17 cellular contexts compared by ENCODE assay signal in the genomic region with DNA sequence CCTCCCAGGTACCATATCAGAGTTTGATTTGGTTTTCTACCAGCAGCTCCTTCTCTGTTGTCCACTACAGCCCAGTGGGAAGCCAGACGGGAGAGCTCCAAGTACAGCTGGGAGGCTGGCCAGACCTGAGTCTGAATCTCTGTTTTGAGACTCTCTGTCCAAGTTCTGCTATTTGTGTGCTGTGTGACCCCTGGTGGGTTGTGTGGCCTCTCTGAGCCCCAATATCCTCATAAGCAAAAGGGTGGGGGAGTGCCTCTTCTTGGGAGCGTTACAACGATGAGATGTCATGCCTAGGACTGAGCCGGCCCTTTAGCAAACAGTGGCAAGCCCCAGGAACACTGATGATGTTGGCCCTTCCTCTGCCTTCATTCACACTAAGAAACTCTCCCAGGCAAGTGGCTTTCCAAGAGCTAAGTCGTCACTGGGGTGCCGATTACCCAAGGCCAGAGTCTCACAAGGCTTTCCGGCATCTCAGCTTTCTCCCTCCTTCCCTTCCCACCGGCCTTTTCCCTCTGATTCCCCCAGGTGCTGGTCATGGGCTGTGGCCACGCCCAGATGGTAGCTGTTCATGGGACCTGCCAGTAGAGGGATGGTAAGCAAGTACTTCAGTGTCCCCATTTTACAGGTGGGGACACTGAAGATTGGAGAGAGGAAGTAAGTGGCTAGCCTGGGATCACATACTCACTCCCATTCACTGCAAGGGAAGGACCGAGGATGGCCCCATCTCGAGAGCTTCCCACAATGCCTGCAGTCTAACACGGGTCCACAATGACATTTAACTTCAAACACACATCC. TPM values are rescaled to one million over a fixed set of nuclear protein-coding genes. Genes with fewer than 3 reads are reported as not detected.
DNase-seq lines count a peak whose midpoint lies in the region; ATAC-seq and TF ChIP-seq lines count a peak whose summit lies in the region.
"Had no signal": no experiment of that assay in that cellular context is flagged by ENCODE, and none has a peak within 500 bp of the region (broad histone marks: within the 10 kb centered on the region; RNA-seq: fewer than 3 reads in every experiment).

No MANE protein-coding gene starts in this region.

- H3K36me3 Mint-ChIP-seq in T-helper 1 cell treated with Interleukin-12 subunit alpha and Interleukin-12 subunit beta and Interleukin-4 antibody, amounts not matched to agents 30 μg/mL and 1 μg/mL, for 36 hours (ENCODE audit: low read depth) = peaks cover 70% of the 10 kb centered on the region
- peaks cover 54% of the 10 kb centered on the region for H3K36me3 Mint-ChIP-seq in activated naive CD8-positive, alpha-beta T cell treated with anti-CD3 and anti-CD28 coated beads, Interleukin-2, amount 10 ng/mL, durations not matched to agents 7 days and 5 days
- no peaks in the 10 kb centered on the region for H3K36me3 Mint-ChIP-seq in natural killer cell treated with Interleukin-12 subunit alpha and Interleukin-12 subunit beta and Interleukin-15 and Interleukin-18, amount 100 ng/mL, for 72 hours

- peaks cover 81% of the 10 kb centered on the region for H3K4me1 Mint-ChIP-seq in T-helper 1 cell treated with Interleukin-12 subunit alpha and Interleukin-12 subunit beta and Interleukin-4 antibody, amounts not matched to agents 30 μg/mL and 1 μg/mL, for 36 hours (ENCODE audit: low read depth)
- peaks cover 87% of the 10 kb centered on the region for H3K4me1 Mint-ChIP-seq in activated naive CD8-positive, alpha-beta T cell treated with anti-CD3 and anti-CD28 coated beads, Interleukin-2, amount 10 ng/mL, durations not matched to agents 7 days and 5 days
- H3K4me1 Mint-ChIP-seq in natural killer cell treated with Interleukin-12 subunit alpha and Interleukin-12 subunit beta and Interleukin-15 and Interleukin-18, amount 100 ng/mL, for 72 hours (ENCODE audit: low read depth in 2 of 2) = peaks cover 55 to 68% of the 10 kb centered on the region in 2 donors

- H3K9me3 Mint-ChIP-seq in T-helper 1 cell treated with Interleukin-12 subunit alpha and Interleukin-12 subunit beta and Interleukin-4 antibody, amounts not matched to agents 30 μg/mL and 1 μg/mL, for 36 hours = no peaks in the 10 kb centered on the region
- no peaks in the 10 kb centered on the region for H3K9me3 Mint-ChIP-seq in activated naive CD8-positive, alpha-beta T cell treated with anti-CD3 and anti-CD28 coated beads, Interleukin-2, amount 10 ng/mL, durations not matched to agents 7 days and 5 days
- H3K9me3 Mint-ChIP-seq in natural killer cell treated with Interleukin-12 subunit alpha and Interleukin-12 subunit beta and Interleukin-15 and Interleukin-18, amount 100 ng/mL, for 72 hours = peaks cover 4% of the 10 kb centered on the region

- no peaks in the 10 kb centered on the region for H3K4me1 ChIP-seq in left lung
- H3K4me1 ChIP-seq: heart left ventricle had no signal

- H3K9me3 ChIP-seq in left lung = no peaks in the 10 kb centered on the region
- H3K9me3 ChIP-seq: heart left ventricle, SK-N-SH had no signal

- intact Hi-C loops in left lung (cut with DNase I) = no loop called here

- ATAC-seq in activated naive CD8-positive, alpha-beta T cell treated with anti-CD3 and anti-CD28 coated beads, Interleukin-2, amount 10 ng/mL, durations not matched to agents 7 days and 5 days (ENCODE audit: low read depth) = peak; percentile 7
- no peak for ATAC-seq in natural killer cell treated with Interleukin-12 subunit alpha and Interleukin-12 subunit beta and Interleukin-15 and Interleukin-18, amount 100 ng/mL, for 72 hours
- no peak for ATAC-seq in left lung
- ATAC-seq: esophagus mucosa, heart left ventricle had no signal

- no peak overlapping the region for H3K27ac ChIP-seq in left lung
- H3K27ac ChIP-seq: 22Rv1, KMS-11, VCaP had no signal

- TF ChIP-seq CTCF in GM20000 (IDR thresholded peaks at IDR 0.05; ENCODE audit: extremely low read depth, missing control alignments) = no peak
- no peak for TF ChIP-seq CTCF in left lung (IDR thresholded peaks at IDR 0.05)

- no peak overlapping the region for H3K4me3 ChIP-seq in left lung
- H3K4me3 ChIP-seq: heart left ventricle had no signal

- DNase-seq in T-helper 1 cell (no peak), NAMALWA (ENCODE audit: low spot score) (peak; percentile 11), cerebellar cortex (ENCODE audit: low spot score) (no peak), GM20000 (ENCODE audit: low spot score) (no peak), left lung (no peak)
- DNase-seq in activated naive CD8-positive, alpha-beta T cell treated with anti-CD3 and anti-CD28 coated beads, Interleukin-2, amount 10 ng/mL, durations not matched to agents 7 days and 5 days = no peak
- DNase-seq in natural killer cell treated with Interleukin-12 subunit alpha and Interleukin-12 subunit beta and Interleukin-15 and Interleukin-18, amount 100 ng/mL, for 72 hours (ENCODE audit: low spot score) = no peak
- DNase-seq: cortex of kidney, heart left ventricle, NCI-H1417, NCI-H446, SK-N-SH had no signal

- H3K27me3 ChIP-seq in left lung = peaks cover 0 to 19% of the 10 kb centered on the region in 2 donors

- peak overlapping the region; percentile 75 for H3K27ac Mint-ChIP-seq in T-helper 1 cell treated with Interleukin-12 subunit alpha and Interleukin-12 subunit beta and Interleukin-4 antibody, amounts not matched to agents 30 μg/mL and 1 μg/mL, for 36 hours
- H3K27ac Mint-ChIP-seq in activated naive CD8-positive, alpha-beta T cell treated with anti-CD3 and anti-CD28 coated beads, Interleukin-2, amount 10 ng/mL, durations not matched to agents 7 days and 5 days = peak overlapping the region; percentile 97
- H3K27ac Mint-ChIP-seq in natural killer cell treated with Interleukin-12 subunit alpha and Interleukin-12 subunit beta and Interleukin-15 and Interleukin-18, amount 100 ng/mL, for 72 hours = peak overlapping the region; percentile 57 to 84

- H3K27me3 Mint-ChIP-seq in T-helper 1 cell treated with Interleukin-12 subunit alpha and Interleukin-12 subunit beta and Interleukin-4 antibody, amounts not matched to agents 30 μg/mL and 1 μg/mL, for 36 hours (ENCODE audit: low read depth) = no peaks in the 10 kb centered on the region
- H3K27me3 Mint-ChIP-seq in activated naive CD8-positive, alpha-beta T cell treated with anti-CD3 and anti-CD28 coated beads, Interleukin-2, amount 10 ng/mL, durations not matched to agents 7 days and 5 days = no peaks in the 10 kb centered on the region
- no peaks in the 10 kb centered on the region for H3K27me3 Mint-ChIP-seq in natural killer cell treated with Interleukin-12 subunit alpha and Interleukin-12 subunit beta and Interleukin-15 and Interleukin-18, amount 100 ng/mL, for 72 hours

- POLR2A ChIA-PET in activated naive CD8-positive, alpha-beta T cell treated with anti-CD3 and anti-CD28 coated beads, Interleukin-2, amount 10 ng/mL, durations not matched to agents 7 days and 5 days (lab: Charles Lee) = interaction anchor here (0.9 to 2.0 kb wide), 10 partner anchors 8 to 48 kb away, joined by 3 to 9 read pairs (median 4); a partner anchor contains a TSS

- peak overlapping the region; percentile 43 for H3K4me3 Mint-ChIP-seq in T-helper 1 cell treated with Interleukin-12 subunit alpha and Interleukin-12 subunit beta and Interleukin-4 antibody, amounts not matched to agents 30 μg/mL and 1 μg/mL, for 36 hours
- peak overlapping the region; percentile 70 for H3K4me3 Mint-ChIP-seq in activated naive CD8-positive, alpha-beta T cell treated with anti-CD3 and anti-CD28 coated beads, Interleukin-2, amount 10 ng/mL, durations not matched to agents 7 days and 5 days
- H3K4me3 Mint-ChIP-seq in natural killer cell treated with Interleukin-12 subunit alpha and Interleukin-12 subunit beta and Interleukin-15 and Interleukin-18, amount 100 ng/mL, for 72 hours = no peak overlapping the region

- no peaks in the 10 kb centered on the region for H3K36me3 ChIP-seq in left lung
- H3K36me3 ChIP-seq: heart left ventricle had no signal

RNA-seq across cellular contexts. Expression of a gene that starts 47.7 kb away (rescaled TPM):
- total RNA-seq in activated naive CD8-positive, alpha-beta T cell treated with anti-CD3 and anti-CD28 coated beads, Interleukin-2, amount 10 ng/mL, durations not matched to agents 7 days and 5 days = 100 to 1,000 TPM in 1 of 2 experiments, 10 to 100 TPM in 1; 99.5 to 104 TPM
- 10 to 100 TPM; 12.9 to 27.6 TPM for total RNA-seq in natural killer cell treated with Interleukin-12 subunit alpha and Interleukin-12 subunit beta and Interleukin-15 and Interleukin-18, amount 100 ng/mL, for 72 hours
- total RNA-seq in left lung = 1 to 10 TPM; 1.4 to 2.4 TPM

Comparison
In these comparisons a context has a peak if more than half of its experiments do, and no peak if none do; other contexts are left out.
1. RNA of a gene that starts 47.7 kb away (total RNA-seq): 99.5 to 104 TPM in activated naive CD8-positive, alpha-beta T cell treated with anti-CD3 and anti-CD28 coated beads, Interleukin-2, amount 10 ng/mL, durations not matched to agents 7 days and 5 days and 12.9 to 27.6 TPM in natural killer cell treated with Interleukin-12 subunit alpha and Interleukin-12 subunit beta and Interleukin-15 and Interleukin-18, amount 100 ng/mL, for 72 hours; 1.4 to 2.4 TPM in left lung; every median in the first group is over 4 times any median in the second.
2. Peak in every context shown above with its lines, with median percentiles within 50 percentile points of each other: H3K27ac Mint-ChIP-seq.